In the genomic region with DNA sequence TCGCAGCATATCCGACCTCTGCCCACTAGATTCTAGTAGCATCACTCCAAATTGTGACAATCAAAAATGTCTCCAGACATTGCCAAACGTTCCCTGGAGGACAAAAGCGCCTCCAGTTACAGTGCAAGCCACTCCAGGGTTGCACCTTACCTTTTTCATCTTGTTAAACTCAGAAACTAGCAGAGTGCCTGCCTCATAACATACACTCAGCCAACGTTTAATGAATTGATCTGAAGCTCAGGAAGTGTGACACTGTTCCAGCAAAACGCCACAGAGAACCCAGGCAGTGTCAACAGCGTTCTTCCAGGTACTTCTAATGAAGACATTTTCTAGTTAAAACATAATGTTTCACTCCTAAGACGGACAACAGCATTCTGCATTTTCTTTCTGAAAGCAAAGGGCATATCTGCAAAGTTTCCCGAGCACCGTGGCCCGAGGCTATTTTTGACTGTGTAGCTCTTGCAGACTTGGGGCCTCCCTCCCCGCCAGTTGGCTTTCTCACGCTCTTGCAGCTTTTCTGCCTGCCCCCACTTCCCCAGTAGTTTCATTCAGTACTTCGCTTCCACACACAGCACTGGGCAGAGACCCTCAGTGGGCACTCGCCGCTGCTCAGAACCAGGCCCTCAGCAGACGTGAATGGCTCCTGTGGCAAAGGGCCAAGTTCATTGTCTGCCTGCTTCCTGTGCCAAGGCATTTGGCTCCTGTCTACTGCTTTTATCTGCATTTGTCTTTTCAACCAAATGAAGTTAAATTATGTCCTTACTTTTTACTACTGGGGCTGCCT, we compare ENCODE assay signal across 15 cellular contexts.
DNase-seq lines count a peak whose midpoint lies in the region; ATAC-seq and TF ChIP-seq lines count a peak whose summit lies in the region.
"Had no signal": no experiment of that assay in that cellular context is flagged by ENCODE, and none has a peak within 500 bp of the region (broad histone marks: within the 10 kb centered on the region; RNA-seq: fewer than 3 reads in every experiment).

No MANE protein-coding gene starts in this region.

- H3K4me3 ChIP-seq in HEK293 (ENCODE audit: low read depth, low read length) = no peak overlapping the region
- H3K4me3 ChIP-seq: BLaER1, K562 had no signal

- POLR2A ChIA-PET in HEK293 (lab: Yijun Ruan, JAX) = no interaction called here

- H3K9me3 ChIP-seq in HEK293 (ENCODE audit: control insufficient read depth, insufficient read depth, low read depth, low read length) = no peaks in the 10 kb centered on the region
- H3K9me3 ChIP-seq: BLaER1 had no signal

- no peaks in the 10 kb centered on the region for H3K36me3 ChIP-seq in HEK293 (ENCODE audit: control insufficient read depth in 2 of 2, insufficient read depth in 1 of 2, low read length in 2 of 2)
- H3K36me3 ChIP-seq: BLaER1 had no signal

- TF ChIP-seq CTCF in HEK293 (tag by site-specific recombination; IDR thresholded peaks at IDR 0.05) (no peak), VCaP (conservative IDR thresholded peaks at IDR 0.05) (no peak)

- DNase-seq in globus pallidus (ENCODE audit: low spot score) = peak; percentile 20
- peak; percentile 19 for DNase-seq in pulmonary artery endothelial cell (ENCODE audit: low read depth, low spot score)
- DNase-seq in NCI-H2107 treated with DMSO at 0.1 percent for 48 hours (lab: John Stamatoyannopoulos, UW; ENCODE audit: unreplicated experiment) = no peak
- no peak for DNase-seq in NCI-H510A (lab: John Stamatoyannopoulos, UW)
- no peak for DNase-seq in DMS 273 treated with DMSO at 0.1 percent for 48 hours (lab: John Stamatoyannopoulos, UW)
- DNase-seq: activated CD4-positive, alpha-beta memory T cell treated with anti-CD3 and anti-CD28 coated beads, Interleukin-2, amount 10 ng/mL, durations not matched to agents 7 days and 5 days; activated effector memory CD4-positive, alpha-beta T cell treated with Interleukin-2 at 50 U/mL for 16 hours; NCI-H187; stimulated activated CD4-positive, alpha-beta T cell treated with anti-CD3 and anti-CD28 coated beads, Interleukin-4, amount 100 ng/mL, for 4 hours; stimulated activated naive CD4-positive, alpha-beta T cell treated with Interleukin-2 at 50 U/mL for 16 hours had no signal

- no peak for ATAC-seq in GM21825 (IDR thresholded peaks at IDR 0.05; ENCODE audit: unreplicated experiment)
- ATAC-seq: K562 had no signal

- no peak overlapping the region for H3K27ac ChIP-seq in HEK293 (ENCODE audit: extremely low read depth, low read depth, low read length)
- H3K27ac ChIP-seq in VCaP = peak overlapping the region; percentile 28; the same call in 1 of the 2 replicates
- H3K27ac ChIP-seq: BLaER1 had no signal

- H3K4me1 ChIP-seq in HEK293 (ENCODE audit: control insufficient read depth, insufficient read depth, low read length) = no peaks in the 10 kb centered on the region; the same call in 1 of the 2 replicates
- H3K4me1 ChIP-seq: BLaER1 had no signal

- CTCF ChIA-PET in HEK293 (lab: Yijun Ruan, JAX) = interaction anchor here (1.0 kb wide), 1 partner anchor 736 kb away, joined by 3 read pairs; no protein-coding TSS in a partner anchor

TF ChIP-seq in HEK293, 187 proteins besides CTCF, POLR2A, EP300 and RAD21:
- TF ChIP-seq, protein P1, sequence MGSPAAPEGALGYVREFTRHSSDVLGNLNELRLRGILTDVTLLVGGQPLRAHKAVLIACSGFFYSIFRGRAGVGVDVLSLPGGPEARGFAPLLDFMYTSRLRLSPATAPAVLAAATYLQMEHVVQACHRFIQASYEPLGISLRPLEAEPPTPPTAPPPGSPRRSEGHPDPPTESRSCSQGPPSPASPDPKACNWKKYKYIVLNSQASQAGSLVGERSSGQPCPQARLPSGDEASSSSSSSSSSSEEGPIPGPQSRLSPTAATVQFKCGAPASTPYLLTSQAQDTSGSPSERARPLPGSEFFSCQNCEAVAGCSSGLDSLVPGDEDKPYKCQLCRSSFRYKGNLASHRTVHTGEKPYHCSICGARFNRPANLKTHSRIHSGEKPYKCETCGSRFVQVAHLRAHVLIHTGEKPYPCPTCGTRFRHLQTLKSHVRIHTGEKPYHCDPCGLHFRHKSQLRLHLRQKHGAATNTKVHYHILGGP (tag by site-specific recombination; IDR thresholded peaks at IDR 0.05) = no peak
- TF ChIP-seq, protein P2, sequence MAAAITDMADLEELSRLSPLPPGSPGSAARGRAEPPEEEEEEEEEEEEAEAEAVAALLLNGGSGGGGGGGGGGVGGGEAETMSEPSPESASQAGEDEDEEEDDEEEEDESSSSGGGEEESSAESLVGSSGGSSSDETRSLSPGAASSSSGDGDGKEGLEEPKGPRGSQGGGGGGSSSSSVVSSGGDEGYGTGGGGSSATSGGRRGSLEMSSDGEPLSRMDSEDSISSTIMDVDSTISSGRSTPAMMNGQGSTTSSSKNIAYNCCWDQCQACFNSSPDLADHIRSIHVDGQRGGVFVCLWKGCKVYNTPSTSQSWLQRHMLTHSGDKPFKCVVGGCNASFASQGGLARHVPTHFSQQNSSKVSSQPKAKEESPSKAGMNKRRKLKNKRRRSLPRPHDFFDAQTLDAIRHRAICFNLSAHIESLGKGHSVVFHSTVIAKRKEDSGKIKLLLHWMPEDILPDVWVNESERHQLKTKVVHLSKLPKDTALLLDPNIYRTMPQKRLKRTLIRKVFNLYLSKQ (tag by site-specific recombination; IDR thresholded peaks at IDR 0.05; ENCODE audit: borderline replicate concordance) = no peak
- no peak for TF ChIP-seq ZNF843 (tag by site-specific recombination; IDR thresholded peaks at IDR 0.05)
- 0 out of 2 replicates have a peak, but pooled peaks have one; percentile 35 for TF ChIP-seq ZNF341 (tag by site-specific recombination; IDR thresholded peaks at IDR 0.05; ENCODE audit: low read depth)

Comparison
In these comparisons a context has a peak if more than half of its experiments do, and no peak if none do; other contexts are left out.
1. DNase-seq: peak in globus pallidus (single experiment) and pulmonary artery endothelial cell (single experiment); none in NCI-H2107 treated with DMSO at 0.1 percent for 48 hours (single experiment), NCI-H510A (single experiment) and DMS 273 treated with DMSO at 0.1 percent for 48 hours (single experiment).